Comparison of ENCODE assay signal across 1 cellular context in the genomic region with DNA sequence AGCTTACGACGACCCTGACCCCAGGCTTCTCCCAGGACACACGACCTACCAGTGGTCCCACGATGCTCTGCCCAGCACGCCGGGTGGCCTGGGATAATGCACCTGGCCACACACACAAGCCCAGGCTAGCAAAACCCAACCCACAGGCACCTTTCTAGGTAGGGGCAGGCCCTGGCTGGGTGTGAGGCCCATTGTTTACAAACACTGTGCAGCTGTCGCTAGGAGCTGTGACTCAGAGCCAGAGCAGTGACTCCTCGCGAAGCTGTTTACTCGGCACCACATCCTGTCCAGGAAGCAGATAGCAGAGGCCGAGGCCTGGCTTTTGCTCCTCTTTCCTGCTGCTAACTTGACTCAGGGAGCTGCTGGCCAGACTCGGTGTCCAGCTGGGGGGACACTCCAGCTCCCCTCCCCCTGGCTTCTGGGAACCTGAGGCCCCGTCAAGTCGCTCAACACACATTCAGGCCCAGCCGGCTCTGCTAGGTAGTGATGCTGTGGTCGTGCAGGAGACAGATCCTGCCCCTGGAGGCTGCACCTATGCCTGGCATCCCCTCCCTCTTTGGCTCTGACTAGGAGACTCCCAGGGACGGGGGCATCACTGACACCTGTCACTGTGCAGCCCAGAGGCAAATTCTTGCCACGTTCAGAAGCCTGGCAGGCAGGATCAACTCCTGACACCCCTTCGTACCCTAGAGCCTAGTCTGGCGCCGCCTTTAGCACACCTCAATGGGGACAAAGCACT.
TF ChIP-seq lines count a peak whose summit lies in the region.

No MANE protein-coding gene starts in this region.

TF ChIP-seq in HepG2, 621 proteins besides CTCF, POLR2A, EP300 and RAD21 (continued from another document and continues in another):
- TF ChIP-seq KLF15 (CRISPR knock-in tag; IDR thresholded peaks at IDR 0.05; ENCODE audit: borderline replicate concordance), result no peak
- 0 out of 2 replicates have a peak, but pooled peaks have one; percentile 43 for TF ChIP-seq CERS6 (CRISPR knock-in tag; IDR thresholded peaks at IDR 0.05)
- TF ChIP-seq ERF (CRISPR knock-in tag; IDR thresholded peaks at IDR 0.05), result peak; percentile 78; the same call in 1 of the 2 replicates
- peak; percentile 83; the same call in 1 of the 2 replicates for TF ChIP-seq ZNF441 (CRISPR knock-in tag; IDR thresholded peaks at IDR 0.05; ENCODE audit: borderline replicate concordance)
- TF ChIP-seq, protein P1, sequence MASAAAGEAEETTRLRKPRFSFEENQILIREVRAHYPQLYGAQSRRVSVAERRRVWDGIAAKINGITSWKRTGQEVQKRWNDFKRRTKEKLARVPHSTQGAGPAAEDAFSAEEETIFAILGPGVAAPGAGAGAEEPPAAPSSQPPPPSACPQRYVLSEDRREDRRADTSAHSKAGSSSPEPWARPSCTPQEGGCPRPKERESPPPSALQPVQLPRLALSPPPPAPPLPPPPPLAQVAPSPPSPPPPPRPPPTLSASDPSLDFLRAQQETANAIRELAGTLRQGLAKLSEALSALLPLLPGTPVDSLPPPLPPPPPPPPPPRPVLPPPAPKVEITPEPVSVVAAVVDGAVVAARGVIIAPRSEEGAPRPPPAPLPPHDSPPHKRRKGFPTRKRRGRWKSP (CRISPR knock-in tag; IDR thresholded peaks at IDR 0.05), result 0 out of 2 replicates have a peak, but pooled peaks have one; percentile 36
- no peak for TF ChIP-seq JDP2 (CRISPR knock-in tag; IDR thresholded peaks at IDR 0.05; ENCODE audit: borderline replicate concordance)
- TF ChIP-seq STAT6 (CRISPR knock-in tag; IDR thresholded peaks at IDR 0.05; ENCODE audit: borderline replicate concordance), result no peak
- TF ChIP-seq ZBTB10 (CRISPR knock-in tag; IDR thresholded peaks at IDR 0.05; ENCODE audit: borderline replicate concordance), result no peak
- peak; percentile 74 for TF ChIP-seq RFX3 (CRISPR knock-in tag; IDR thresholded peaks at IDR 0.05)
- TF ChIP-seq ZNF639 (CRISPR knock-in tag; conservative IDR thresholded peaks at IDR 0.05), result no peak
- TF ChIP-seq ZNF563 (CRISPR knock-in tag; IDR thresholded peaks at IDR 0.05), result peak; percentile 52; the same call in 1 of the 2 replicates
- no peak for TF ChIP-seq ZNF282 (IDR thresholded peaks at IDR 0.05; ENCODE audit: partially characterized antibody)
- TF ChIP-seq ZNF570 (CRISPR knock-in tag; IDR thresholded peaks at IDR 0.05; ENCODE audit: borderline replicate concordance), result no peak
- no peak for TF ChIP-seq MTA3 (CRISPR knock-in tag; IDR thresholded peaks at IDR 0.05)
- TF ChIP-seq IRX3 (CRISPR knock-in tag; IDR thresholded peaks at IDR 0.05; ENCODE audit: borderline replicate concordance, low read depth), result no peak
- TF ChIP-seq ZNF598 (CRISPR knock-in tag; IDR thresholded peaks at IDR 0.05; ENCODE audit: borderline replicate concordance), result peak; percentile 17; the same call in 1 of the 2 replicates
- TF ChIP-seq MED1 (CRISPR knock-in tag; IDR thresholded peaks at IDR 0.05), result peak; percentile 83
- no peak for TF ChIP-seq ZFP1 (CRISPR knock-in tag; IDR thresholded peaks at IDR 0.05)
- TF ChIP-seq, protein P2, sequence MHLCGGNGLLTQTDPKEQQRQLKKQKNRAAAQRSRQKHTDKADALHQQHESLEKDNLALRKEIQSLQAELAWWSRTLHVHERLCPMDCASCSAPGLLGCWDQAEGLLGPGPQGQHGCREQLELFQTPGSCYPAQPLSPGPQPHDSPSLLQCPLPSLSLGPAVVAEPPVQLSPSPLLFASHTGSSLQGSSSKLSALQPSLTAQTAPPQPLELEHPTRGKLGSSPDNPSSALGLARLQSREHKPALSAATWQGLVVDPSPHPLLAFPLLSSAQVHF (CRISPR knock-in tag; IDR thresholded peaks at IDR 0.05), result no peak
- TF ChIP-seq, protein P3, sequence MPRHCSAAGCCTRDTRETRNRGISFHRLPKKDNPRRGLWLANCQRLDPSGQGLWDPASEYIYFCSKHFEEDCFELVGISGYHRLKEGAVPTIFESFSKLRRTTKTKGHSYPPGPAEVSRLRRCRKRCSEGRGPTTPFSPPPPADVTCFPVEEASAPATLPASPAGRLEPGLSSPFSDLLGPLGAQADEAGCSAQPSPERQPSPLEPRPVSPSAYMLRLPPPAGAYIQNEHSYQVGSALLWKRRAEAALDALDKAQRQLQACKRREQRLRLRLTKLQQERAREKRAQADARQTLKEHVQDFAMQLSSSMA (CRISPR knock-in tag; IDR thresholded peaks at IDR 0.05), result no peak
- no peak for TF ChIP-seq GZF1 (CRISPR knock-in tag; IDR thresholded peaks at IDR 0.05)
- peak; percentile 92 for TF ChIP-seq FOXK2 (IDR thresholded peaks at IDR 0.05)
- TF ChIP-seq ZNF879 (CRISPR knock-in tag; IDR thresholded peaks at IDR 0.05), result no peak
- peak; percentile 44 for TF ChIP-seq SKI (IDR thresholded peaks at IDR 0.05; ENCODE audit: partially characterized antibody)
- no peak for TF ChIP-seq HNRNPLL (IDR thresholded peaks at IDR 0.05; ENCODE audit: low read depth, low read length, poor library complexity, severe bottlenecking)
- no peak for TF ChIP-seq GATA4 (IDR thresholded peaks at IDR 0.05; ENCODE audit: borderline replicate concordance, low read depth)
- no peak for TF ChIP-seq RNF219 (CRISPR knock-in tag; IDR thresholded peaks at IDR 0.05)
- TF ChIP-seq CEBPG (CRISPR knock-in tag; IDR thresholded peaks at IDR 0.05), result peak; percentile 24; the same call in 1 of the 2 replicates
- TF ChIP-seq ESRRA (CRISPR knock-in tag; IDR thresholded peaks at IDR 0.05; ENCODE audit: low read depth), result no peak
- no peak; the same call in 1 of the 2 replicates for TF ChIP-seq ZNF343 (CRISPR knock-in tag; IDR thresholded peaks at IDR 0.05)
- TF ChIP-seq ZNF775 (CRISPR knock-in tag; IDR thresholded peaks at IDR 0.05; ENCODE audit: borderline replicate concordance), result no peak
- no peak for TF ChIP-seq RBM39 (IDR thresholded peaks at IDR 0.05; ENCODE audit: low read depth, low read length, poor library complexity, severe bottlenecking)
- TF ChIP-seq LRRFIP1 (CRISPR knock-in tag; conservative IDR thresholded peaks at IDR 0.05), result no peak
- TF ChIP-seq RARG (CRISPR knock-in tag; IDR thresholded peaks at IDR 0.05; ENCODE audit: low read depth), result no peak
- no peak for TF ChIP-seq CC2D1A (CRISPR knock-in tag; IDR thresholded peaks at IDR 0.05)
- TF ChIP-seq NCOA5 (CRISPR knock-in tag; IDR thresholded peaks at IDR 0.05), result no peak
- no peak for TF ChIP-seq ZBTB37 (CRISPR knock-in tag; IDR thresholded peaks at IDR 0.05)
- no peak for TF ChIP-seq TRIM22 (IDR thresholded peaks at IDR 0.05)
- 0 out of 2 replicates have a peak, but pooled peaks have one; percentile 78 for TF ChIP-seq ZNF232 (CRISPR knock-in tag; IDR thresholded peaks at IDR 0.05; ENCODE audit: borderline replicate concordance)
- TF ChIP-seq ZNF709 (CRISPR knock-in tag; IDR thresholded peaks at IDR 0.05), result peak; percentile 40; the same call in 1 of the 2 replicates
